In the genomic region with DNA sequence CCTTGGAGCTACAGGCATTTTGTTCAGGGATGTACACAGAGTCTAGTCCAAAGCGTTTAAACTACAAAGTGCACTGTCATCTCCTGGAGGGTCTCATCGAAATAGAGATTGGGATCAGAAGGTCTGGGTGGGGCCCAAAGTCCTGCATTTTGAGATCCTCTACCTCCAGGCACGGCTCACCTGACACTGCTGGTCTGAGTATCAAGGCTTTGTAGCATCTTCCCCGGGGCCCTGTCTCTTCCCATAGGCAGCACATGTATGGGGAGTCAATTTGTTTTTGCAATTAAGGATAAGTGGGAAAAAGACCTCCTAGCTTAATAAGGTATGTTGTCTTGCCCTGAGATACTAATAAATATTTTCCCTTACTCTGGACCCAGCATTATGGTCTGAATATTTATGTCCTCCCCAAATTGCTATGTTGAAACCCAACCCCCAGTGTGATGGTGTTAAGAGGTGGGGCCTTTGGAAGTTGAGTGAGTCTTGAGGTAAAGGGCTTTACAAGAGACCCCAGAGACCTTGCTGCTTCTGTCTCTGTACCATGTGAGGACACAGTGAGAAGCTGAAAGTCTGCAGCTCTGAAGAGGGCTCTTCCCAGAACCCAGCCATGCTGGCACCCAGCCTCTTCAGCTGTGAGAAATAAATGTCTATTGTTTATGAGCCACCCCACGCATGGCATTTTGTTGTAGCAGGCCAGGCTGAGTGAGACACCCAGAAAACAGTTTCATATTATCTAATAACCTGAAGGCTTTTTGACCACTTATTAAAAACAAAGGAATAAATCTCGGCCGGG, we compare ENCODE assay signal across 22 cellular contexts.
A peak's percentile ranks its signal among the peaks of the same experiment; 100 is the strongest.
DNase-seq lines count a peak whose midpoint lies in the region; TF ChIP-seq lines count a peak whose summit lies in the region.
"Had no signal": no experiment of that assay in that cellular context is flagged by ENCODE, and none has a peak within 500 bp of the region (broad histone marks: within the 10 kb centered on the region; RNA-seq: fewer than 3 reads in every experiment).

No MANE protein-coding gene starts in this region.

- WGBS in esophagus muscularis mucosa: 94% methylated on average over 7 of the region's 7 CpGs
- WGBS in mesenchymal stem cell: 91% methylated on average over 5 of the region's 7 CpGs
- WGBS in sigmoid colon, 2 donors: 81 to 87% methylated on average over 7 of the region's 7 CpGs

- H3K18ac ChIP-seq in mesenchymal stem cell (ENCODE audit: low read depth in 1 of 2, low read length in 2 of 2): no peak overlapping the region

- H3K79me1 ChIP-seq in mesenchymal stem cell (replicated peaks; ENCODE audit: low read length, poor library complexity, severe bottlenecking): no peaks in the 10 kb centered on the region

- peak overlapping the region; percentile 75 for H2BK15ac ChIP-seq in mesenchymal stem cell (ENCODE audit: low read depth, poor library complexity, severe bottlenecking)

- H3K9ac ChIP-seq in mesenchymal stem cell (ENCODE audit: low read length): no peak overlapping the region
- H3K9ac ChIP-seq: BLaER1, GM23248 had no signal

- no peak overlapping the region for H4K8ac ChIP-seq in mesenchymal stem cell (ENCODE audit: low read length)

- no peak overlapping the region for H3K23ac ChIP-seq in mesenchymal stem cell (ENCODE audit: low read length in 2 of 2)

- no peaks in the 10 kb centered on the region for H3K9me3 ChIP-seq in esophagus muscularis mucosa
- H3K9me3 ChIP-seq in mesenchymal stem cell (ENCODE audit: control insufficient read depth, low read length): no peaks in the 10 kb centered on the region
- H3K9me3 ChIP-seq in sigmoid colon: no peaks in the 10 kb centered on the region
- H3K9me3 ChIP-seq: BLaER1, Caco-2, HAP-1 had no signal

- DNase-seq in esophagus muscularis mucosa (ENCODE audit: extremely low spot score) (peak; percentile 79), globus pallidus (ENCODE audit: low spot score) (peak; percentile 50), mesenchymal stem cell (no peak), sigmoid colon (peak; percentile 29), foreskin melanocyte (no peak), DMS53 treated with DMSO at 0.1 percent for 48 hours (lab: John Stamatoyannopoulos, UW; ENCODE audit: unreplicated experiment) (no peak), iPS-NIHi7 (ENCODE audit: extremely low spot score) (no peak)
- DNase-seq: Caco-2; CD4-positive, alpha-beta memory T cell; DMS 273 treated with DMSO at 0.1 percent for 48 hours; DND-41; GM23248; KBM-7; MM.1S; NCI-H1048; NCI-H1417 treated with DMSO at 0.1 percent for 48 hours; NCI-H1930; NCI-H345; NCI-H524 treated with DMSO at 0.1 percent for 48 hours; NCI-H82 had no signal

- no peak overlapping the region for H2AFZ ChIP-seq in mesenchymal stem cell (ENCODE audit: low read depth, low read length)
- H2AFZ ChIP-seq: GM23248 had no signal

- H2BK120ac ChIP-seq in mesenchymal stem cell (ENCODE audit: low read depth, low read length): no peak overlapping the region

- H3K36me3 ChIP-seq in esophagus muscularis mucosa (no peaks in the 10 kb centered on the region), mesenchymal stem cell (ENCODE audit: control insufficient read depth in 1 of 2, insufficient read depth in 2 of 2, low read depth in 1 of 2, low read length in 2 of 2) (no peaks in the 10 kb centered on the region), sigmoid colon (no peaks in the 10 kb centered on the region)
- H3K36me3 ChIP-seq: BLaER1, HAP-1 had no signal

- TF ChIP-seq POLR2A in esophagus muscularis mucosa (IDR thresholded peaks at IDR 0.05; ENCODE audit: low read depth) (no peak), sigmoid colon (IDR thresholded peaks at IDR 0.05) (no peak)

- no peak overlapping the region for H3K4me3 ChIP-seq in esophagus muscularis mucosa
- no peak overlapping the region for H3K4me3 ChIP-seq in mesenchymal stem cell (ENCODE audit: insufficient read depth in 1 of 2, low read depth in 1 of 2, low read length in 2 of 2)
- H3K4me3 ChIP-seq in sigmoid colon: no peak overlapping the region
- H3K4me3 ChIP-seq: BLaER1, GM23248, HAP-1 had no signal

- no peak overlapping the region for H3K4ac ChIP-seq in mesenchymal stem cell (ENCODE audit: low read depth in 1 of 2, low read length in 2 of 2)

- no peak overlapping the region for H4K91ac ChIP-seq in mesenchymal stem cell (ENCODE audit: low read length)

- no peak overlapping the region for H3K4me2 ChIP-seq in mesenchymal stem cell (ENCODE audit: low read length, poor library complexity, severe bottlenecking)

- TF ChIP-seq EP300 in esophagus muscularis mucosa (IDR thresholded peaks at IDR 0.05) (no peak), sigmoid colon (IDR thresholded peaks at IDR 0.05) (no peak)

- intact Hi-C loops in esophagus muscularis mucosa (cut with DNase I): no loop called here
- intact Hi-C loops in sigmoid colon (cut with DNase I): no loop called here

- H3K4me1 ChIP-seq in esophagus muscularis mucosa (no peaks in the 10 kb centered on the region), mesenchymal stem cell (ENCODE audit: control insufficient read depth, insufficient read depth, low read depth, low read length) (no peaks in the 10 kb centered on the region), sigmoid colon (no peaks in the 10 kb centered on the region)
- H3K4me1 ChIP-seq: HAP-1 had no signal

- H3K27me3 ChIP-seq in esophagus muscularis mucosa (no peaks in the 10 kb centered on the region), mesenchymal stem cell (ENCODE audit: control insufficient read depth in 1 of 2, insufficient read depth in 1 of 2, low read length in 2 of 2) (peaks cover 0 to 28% of the 10 kb centered on the region in 2 experiments), sigmoid colon (no peaks in the 10 kb centered on the region)
- H3K27me3 ChIP-seq: BLaER1 had no signal

- no peak overlapping the region for H2AK5ac ChIP-seq in mesenchymal stem cell (ENCODE audit: low read length, severe bottlenecking)

- H2BK5ac ChIP-seq in mesenchymal stem cell (ENCODE audit: low read depth, low read length, poor library complexity, severe bottlenecking): no peak overlapping the region

- TF ChIP-seq CTCF in esophagus muscularis mucosa (IDR thresholded peaks at IDR 0.05) (no peak), sigmoid colon (IDR thresholded peaks at IDR 0.05) (no peak)

- H3K27ac ChIP-seq in esophagus muscularis mucosa (replicated peaks in 1 of 4) (no peak overlapping the region), mesenchymal stem cell (ENCODE audit: low read length, poor library complexity, severe bottlenecking) (no peak overlapping the region), sigmoid colon (no peak overlapping the region)
- H3K27ac ChIP-seq: BLaER1, GM23248 had no signal

- no peak overlapping the region for H3K14ac ChIP-seq in mesenchymal stem cell (ENCODE audit: low read length in 2 of 2)

- peak overlapping the region in 1 of 2 experiments; percentile 51 for H2BK12ac ChIP-seq in mesenchymal stem cell (ENCODE audit: low read length in 2 of 2)

Comparison
In these comparisons a context has a peak if more than half of its experiments do, and no peak if none do; other contexts are left out.
1. DNase-seq: peak in esophagus muscularis mucosa (single experiment), globus pallidus (single experiment) and sigmoid colon (single experiment); none in mesenchymal stem cell (single experiment), foreskin melanocyte (single experiment), DMS53 treated with DMSO at 0.1 percent for 48 hours (single experiment) and iPS-NIHi7 (single experiment).